Comparison of ENCODE assay signal across 19 cellular contexts in genomic region chr3:10700821-10701220, GRCh38.
"Had no signal": no experiment of that assay in that cellular context is flagged by ENCODE, and none has a peak within 500 bp of the region (broad histone marks: within the 10 kb centered on the region; RNA-seq: fewer than 3 reads in every experiment).

No MANE protein-coding gene starts in this region.

- H3K9me3 Mint-ChIP-seq: activated CD4-positive, alpha-beta memory T cell treated with anti-CD3 and anti-CD28 coated beads for 36 hours; activated CD4-positive, alpha-beta T cell treated with anti-CD3 and anti-CD28 coated beads, Interleukin-2, amount 10 ng/mL, durations not matched to agents 7 days and 5 days; activated naive CD8-positive, alpha-beta T cell treated with anti-CD3 and anti-CD28 coated beads, Interleukin-2, amount 10 ng/mL, durations not matched to agents 7 days and 5 days; activated T-helper 1 cell treated with anti-CD3 and anti-CD28 coated beads, Interleukin-12 subunit alpha, Interleukin-12 subunit beta, Interleukin-2, Interleukin-4 antibody, amounts not matched to agents 30 ng/mL and 10 ng/mL and 1 ng/mL, durations not matched to agents 14 hours and 24 hours and 36 hours; T-helper 1 cell treated with Interleukin-12 subunit alpha and Interleukin-12 subunit beta and Interleukin-4 antibody, amounts not matched to agents 30 μg/mL and 1 μg/mL, for 36 hours; WTC11 had no signal

- H3K27ac Mint-ChIP-seq: activated CD4-positive, alpha-beta memory T cell treated with anti-CD3 and anti-CD28 coated beads for 36 hours; activated CD4-positive, alpha-beta T cell treated with anti-CD3 and anti-CD28 coated beads, Interleukin-2, amount 10 ng/mL, durations not matched to agents 7 days and 5 days; activated naive CD8-positive, alpha-beta T cell treated with anti-CD3 and anti-CD28 coated beads, Interleukin-2, amount 10 ng/mL, durations not matched to agents 7 days and 5 days; activated T-helper 1 cell treated with anti-CD3 and anti-CD28 coated beads, Interleukin-12 subunit alpha, Interleukin-12 subunit beta, Interleukin-2, Interleukin-4 antibody, amounts not matched to agents 30 ng/mL and 10 ng/mL and 1 ng/mL, durations not matched to agents 14 hours and 24 hours and 36 hours; T-helper 1 cell treated with Interleukin-12 subunit alpha and Interleukin-12 subunit beta and Interleukin-4 antibody, amounts not matched to agents 30 μg/mL and 1 μg/mL, for 36 hours; WTC11 had no signal

- ATAC-seq: body of pancreas, WTC11 had no signal

- H3K36me3 Mint-ChIP-seq: activated CD4-positive, alpha-beta memory T cell treated with anti-CD3 and anti-CD28 coated beads for 36 hours; activated naive CD8-positive, alpha-beta T cell treated with anti-CD3 and anti-CD28 coated beads, Interleukin-2, amount 10 ng/mL, durations not matched to agents 7 days and 5 days; WTC11 had no signal

- DNase-seq: activated CD4-positive, alpha-beta memory T cell treated with anti-CD3 and anti-CD28 coated beads for 36 hours; activated CD4-positive, alpha-beta T cell treated with anti-CD3 and anti-CD28 coated beads, Interleukin-2, amount 10 ng/mL, durations not matched to agents 7 days and 5 days; activated CD4-positive, CD25-positive, alpha-beta regulatory T cell treated with anti-CD3 and anti-CD28 coated beads, Interleukin-2, amount 50 U/mL, for 72 hours; activated CD8-positive, alpha-beta memory T cell treated with anti-CD3 and anti-CD28 coated beads, Interleukin-2, amount 50 U/mL, for 4 hours; activated effector memory CD4-positive, alpha-beta T cell treated with anti-CD3 and anti-CD28 coated beads, Interleukin-2, amount 50 U/mL, for 16 hours; activated naive CD4-positive, alpha-beta T cell treated with Interleukin-2 at 50 U/mL for 16 hours; activated naive CD8-positive, alpha-beta T cell treated with anti-CD3 and anti-CD28 coated beads, Interleukin-2, amount 10 ng/mL, durations not matched to agents 7 days and 5 days; body of pancreas; NCI-H1105 treated with DMSO at 0.1 percent for 48 hours; NCI-H1436 treated with DMSO at 0.1 percent for 48 hours; NCI-H187 treated with DMSO at 0.1 percent for 48 hours; NCI-H2081 treated with DMSO at 0.1 percent for 48 hours; NCI-H446; NCI-H524; PC-9; SHP77 treated with DMSO at 0.1 percent for 48 hours had no signal

- H3K4me1 Mint-ChIP-seq: activated CD4-positive, alpha-beta T cell treated with anti-CD3 and anti-CD28 coated beads, Interleukin-2, amount 10 ng/mL, durations not matched to agents 7 days and 5 days had no signal

- H3K4me3 Mint-ChIP-seq: activated CD4-positive, alpha-beta memory T cell treated with anti-CD3 and anti-CD28 coated beads for 36 hours; activated CD4-positive, alpha-beta T cell treated with anti-CD3 and anti-CD28 coated beads, Interleukin-2, amount 10 ng/mL, durations not matched to agents 7 days and 5 days; activated naive CD8-positive, alpha-beta T cell treated with anti-CD3 and anti-CD28 coated beads, Interleukin-2, amount 10 ng/mL, durations not matched to agents 7 days and 5 days; activated T-helper 1 cell treated with anti-CD3 and anti-CD28 coated beads, Interleukin-12 subunit alpha, Interleukin-12 subunit beta, Interleukin-2, Interleukin-4 antibody, amounts not matched to agents 30 ng/mL and 10 ng/mL and 1 ng/mL, durations not matched to agents 14 hours and 24 hours and 36 hours; T-helper 1 cell treated with Interleukin-12 subunit alpha and Interleukin-12 subunit beta and Interleukin-4 antibody, amounts not matched to agents 30 μg/mL and 1 μg/mL, for 36 hours; WTC11 had no signal
